ENCODE assay signal across 16 cellular contexts in genomic region chr1:154945160-154945961, GRCh38. TPM values are rescaled to one million over a fixed set of nuclear protein-coding genes. Genes with fewer than 3 reads are reported as not detected.
A peak's percentile ranks its signal among the peaks of the same experiment; 100 is the strongest.
DNase-seq lines count a peak whose midpoint lies in the region; ATAC-seq and TF ChIP-seq lines count a peak whose summit lies in the region.
"Had no signal": no experiment of that assay in that cellular context is flagged by ENCODE, and none has a peak within 500 bp of the region (broad histone marks: within the 10 kb centered on the region; RNA-seq: fewer than 3 reads in every experiment).

No MANE protein-coding gene starts in this region.

- H3K9me3 ChIP-seq in CD4-positive, alpha-beta T cell (ENCODE audit: control insufficient read depth, low read length), result no peaks in the 10 kb centered on the region
- no peaks in the 10 kb centered on the region for H3K9me3 ChIP-seq in skeletal muscle tissue (ENCODE audit: control insufficient read depth in 3 of 3, low read length in 3 of 3)
- H3K9me3 ChIP-seq: SK-N-SH, suprapubic skin had no signal

- DNase-seq in CD4-positive, alpha-beta T cell, result no peak
- DNase-seq in chondrocyte (ENCODE audit: low spot score), result no peak
- DNase-seq: activated CD4-positive, alpha-beta T cell treated with anti-CD3 and anti-CD28 coated beads, Interleukin-2, amount 50 U/mL, for 1 hour; activated T-cell treated with anti-CD3 and anti-CD28 coated beads, Interleukin-2, amount 50 U/mL, for 48 hours; mammary epithelial cell; NCI-H1694; NCI-H446; SK-N-SH had no signal

- peak overlapping the region; percentile 94 for H3K27ac Mint-ChIP-seq in CD4-positive, alpha-beta T cell
- peak overlapping the region; percentile 83 for H3K27ac Mint-ChIP-seq in dendritic cell treated with granulocyte-macrophage colony-stimulating factor and Interleukin-4, amounts not matched to agents 40 ng/mL and 50 ng/mL, for 4 days
- no peak overlapping the region for H3K27ac Mint-ChIP-seq in chondrocyte (ENCODE audit: unreplicated experiment)

- peaks cover 68% of the 10 kb centered on the region for H3K36me3 Mint-ChIP-seq in CD4-positive, alpha-beta T cell (ENCODE audit: low read depth)
- peaks cover 57% of the 10 kb centered on the region for H3K36me3 Mint-ChIP-seq in dendritic cell treated with granulocyte-macrophage colony-stimulating factor and Interleukin-4, amounts not matched to agents 40 ng/mL and 50 ng/mL, for 4 days (ENCODE audit: low read depth)
- H3K36me3 Mint-ChIP-seq in chondrocyte (ENCODE audit: low read depth), result peaks cover 7% of the 10 kb centered on the region
- H3K36me3 Mint-ChIP-seq: natural killer cell treated with Interleukin-12 subunit alpha and Interleukin-12 subunit beta and Interleukin-15 and Interleukin-18, amount 100 ng/mL, for 72 hours had no signal

- H3K27me3 ChIP-seq in CD4-positive, alpha-beta T cell (ENCODE audit: control insufficient read depth, insufficient read depth, low read length), result no peaks in the 10 kb centered on the region
- H3K27me3 ChIP-seq in KMS-11 (ENCODE audit: insufficient read depth, low read depth) (no peaks in the 10 kb centered on the region), skeletal muscle tissue (ENCODE audit: control insufficient read depth in 3 of 3, insufficient read depth in 3 of 3, low read length in 3 of 3) (no peaks in the 10 kb centered on the region)
- H3K27me3 ChIP-seq: suprapubic skin had no signal

- no peak for ATAC-seq in CD4-positive, alpha-beta T cell (ENCODE audit: poor library complexity)
- no peak for ATAC-seq in HG03354 (IDR thresholded peaks at IDR 0.05; ENCODE audit: poor library complexity, severe bottlenecking, unreplicated experiment)
- ATAC-seq in GM18517 (IDR thresholded peaks at IDR 0.05; ENCODE audit: unreplicated experiment), result no peak
- ATAC-seq: natural killer cell treated with Interleukin-12 subunit alpha and Interleukin-12 subunit beta and Interleukin-15 and Interleukin-18, amount 100 ng/mL, for 72 hours had no signal

- no peaks in the 10 kb centered on the region for H3K79me2 ChIP-seq in KMS-11 (ENCODE audit: insufficient read depth, low read depth)

- peaks cover 86% of the 10 kb centered on the region for H3K4me1 ChIP-seq in KMS-11 (ENCODE audit: low read depth, poor library complexity, severe bottlenecking)
- peaks cover 18 to 56% (median 25%) of the 10 kb centered on the region in 3 donors for H3K4me1 ChIP-seq in skeletal muscle tissue (ENCODE audit: control insufficient read depth in 3 of 3, insufficient read depth in 3 of 3, low read length in 3 of 3)

- no peak overlapping the region for H3K4me3 Mint-ChIP-seq in CD4-positive, alpha-beta T cell
- H3K4me3 Mint-ChIP-seq in dendritic cell treated with granulocyte-macrophage colony-stimulating factor and Interleukin-4, amounts not matched to agents 40 ng/mL and 50 ng/mL, for 4 days, result no peak overlapping the region
- no peak overlapping the region for H3K4me3 Mint-ChIP-seq in chondrocyte (ENCODE audit: unreplicated experiment)
- H3K4me3 Mint-ChIP-seq: natural killer cell treated with Interleukin-12 subunit alpha and Interleukin-12 subunit beta and Interleukin-15 and Interleukin-18, amount 100 ng/mL, for 72 hours had no signal

- POLR2A ChIA-PET in CD4-positive, alpha-beta T cell (lab: Charles Lee), result interaction anchor here (0.6 to 2.1 kb wide), 3 partner anchors 9 to 1034 kb away, joined by 3 to 15 read pairs (median 3); partner anchors contain the start of gene PMVK

- no peak overlapping the region for H3K27ac ChIP-seq in CD4-positive, alpha-beta T cell (ENCODE audit: low read depth, low read length)
- H3K27ac ChIP-seq in KMS-11, result peak overlapping the region; percentile 84; the same call in 1 of the 2 replicates
- H3K27ac ChIP-seq in skeletal muscle tissue (ENCODE audit: low read depth, low read length), result peak overlapping the region; percentile 12
- H3K27ac ChIP-seq: epithelial cell of prostate, suprapubic skin had no signal

- no peak overlapping the region for H2AFZ ChIP-seq in KMS-11 (ENCODE audit: low read depth)

- H4K20me1 ChIP-seq in KMS-11 (ENCODE audit: insufficient read depth), result no peaks in the 10 kb centered on the region

- intact Hi-C loops in CD4-positive, alpha-beta T cell (cut with DNase I, micrococcal nuclease), result no loop called here
- intact Hi-C loops in dendritic cell treated with granulocyte-macrophage colony-stimulating factor and Interleukin-4, amounts not matched to agents 40 ng/mL and 50 ng/mL, for 4 days (cut with micrococcal nuclease), result no loop called here

- no peaks in the 10 kb centered on the region for H3K9me3 Mint-ChIP-seq in CD4-positive, alpha-beta T cell
- H3K9me3 Mint-ChIP-seq in dendritic cell treated with granulocyte-macrophage colony-stimulating factor and Interleukin-4, amounts not matched to agents 40 ng/mL and 50 ng/mL, for 4 days, result no peaks in the 10 kb centered on the region
- no peaks in the 10 kb centered on the region for H3K9me3 Mint-ChIP-seq in chondrocyte (ENCODE audit: low read depth)
- H3K9me3 Mint-ChIP-seq: natural killer cell treated with Interleukin-12 subunit alpha and Interleukin-12 subunit beta and Interleukin-15 and Interleukin-18, amount 100 ng/mL, for 72 hours had no signal

- H3K9ac ChIP-seq in KMS-11 (peak overlapping the region; percentile 52; the same call in 1 of the 2 replicates), skeletal muscle tissue (ENCODE audit: low read depth in 1 of 3, low read length in 3 of 3) (peak overlapping the region in 1 of 3 donors; percentile 33)
- H3K9ac ChIP-seq: SK-N-SH had no signal

- H3K4me3 ChIP-seq in KMS-11 (IDR thresholded peaks at IDR 0.05; ENCODE audit: insufficient read depth, low read depth, low read length), result no peak overlapping the region
- no peak overlapping the region for H3K4me3 ChIP-seq in skeletal muscle tissue (ENCODE audit: low read length in 3 of 3)
- H3K4me3 ChIP-seq: suprapubic skin had no signal

- CTCF ChIA-PET in CD4-positive, alpha-beta T cell (lab: Charles Lee), result interaction anchor here (1.0 kb wide), 1 partner anchor 140 kb away, joined by 3 read pairs; no protein-coding TSS in a partner anchor

- H3K36me3 ChIP-seq in KMS-11 (ENCODE audit: insufficient read depth) (no peaks in the 10 kb centered on the region), skeletal muscle tissue (ENCODE audit: control insufficient read depth in 3 of 3, insufficient read depth in 3 of 3, low read length in 3 of 3) (peaks cover 37 to 42% (median 42%) of the 10 kb centered on the region in 3 donors)

- peak overlapping the region; percentile 76; the same call in 1 of the 2 replicates for H3K4me2 ChIP-seq in KMS-11
- H3K4me2 ChIP-seq: SK-N-SH had no signal

- H3K4me1 Mint-ChIP-seq in CD4-positive, alpha-beta T cell (ENCODE audit: low read depth), result peaks cover 53% of the 10 kb centered on the region
- H3K4me1 Mint-ChIP-seq in dendritic cell treated with granulocyte-macrophage colony-stimulating factor and Interleukin-4, amounts not matched to agents 40 ng/mL and 50 ng/mL, for 4 days (ENCODE audit: low read depth), result peaks cover 60% of the 10 kb centered on the region
- H3K4me1 Mint-ChIP-seq in chondrocyte (ENCODE audit: low read depth), result peaks cover 12% of the 10 kb centered on the region

- no peaks in the 10 kb centered on the region for H3K27me3 Mint-ChIP-seq in CD4-positive, alpha-beta T cell
- H3K27me3 Mint-ChIP-seq in dendritic cell treated with granulocyte-macrophage colony-stimulating factor and Interleukin-4, amounts not matched to agents 40 ng/mL and 50 ng/mL, for 4 days, result no peaks in the 10 kb centered on the region
- H3K27me3 Mint-ChIP-seq in chondrocyte (ENCODE audit: low read depth), result no peaks in the 10 kb centered on the region
- H3K27me3 Mint-ChIP-seq: natural killer cell treated with Interleukin-12 subunit alpha and Interleukin-12 subunit beta and Interleukin-15 and Interleukin-18, amount 100 ng/mL, for 72 hours had no signal

- no peak for TF ChIP-seq CTCF in CD4-positive, alpha-beta T cell (IDR thresholded peaks at IDR 0.05)
- TF ChIP-seq CTCF in KMS-11 (conservative IDR thresholded peaks at IDR 0.05; ENCODE audit: low read depth, low read length) (no peak), chondrocyte (IDR thresholded peaks at IDR 0.05) (no peak)

RNA-seq across cellular contexts. Expression of gene PMVK, which starts 8.8 kb away (rescaled TPM):
- total RNA-seq in CD4-positive, alpha-beta T cell, result 1 to 10 TPM; 6.6 to 7.4 TPM
- total RNA-seq in skeletal muscle tissue (12.5 TPM), chondrocyte (27.5 to 31.6 TPM (median 30.7 TPM) in 3 replicates)

RNA-seq across cellular contexts. Expression of gene PBXIP1, which starts 10.5 kb away (rescaled TPM):
- total RNA-seq in CD4-positive, alpha-beta T cell, result 100 to 1,000 TPM; 434 to 440 TPM
- total RNA-seq in skeletal muscle tissue (190 TPM), chondrocyte (47.1 to 60.2 TPM (median 57.1 TPM) in 3 replicates)

RNA-seq across cellular contexts. Expression of gene PYGO2, which starts 16.2 kb away (rescaled TPM):
- total RNA-seq in CD4-positive, alpha-beta T cell, result 10 to 100 TPM; 30.3 to 32.8 TPM
- 16.2 TPM for total RNA-seq in skeletal muscle tissue
- 23.2 to 27.2 TPM (median 24.0 TPM) in 3 replicates for total RNA-seq in chondrocyte

RNA-seq across cellular contexts. Expression of gene SHC1, which starts 25.2 kb away (rescaled TPM):
- total RNA-seq in CD4-positive, alpha-beta T cell, result 10 to 100 TPM; 59.9 to 60.0 TPM
- total RNA-seq in skeletal muscle tissue (36.0 TPM), chondrocyte (251 to 316 TPM (median 256 TPM) in 3 replicates)

RNA-seq across cellular contexts. Expression of gene CKS1B, which starts 29.1 kb away (rescaled TPM):
- total RNA-seq in CD4-positive, alpha-beta T cell, result 1 to 10 TPM; 1.4 to 3.9 TPM
- total RNA-seq in skeletal muscle tissue (31.8 TPM), chondrocyte (23.2 to 34.0 TPM (median 26.8 TPM) in 3 replicates)
